14 cellular contexts compared by ENCODE assay signal in the genomic region with DNA sequence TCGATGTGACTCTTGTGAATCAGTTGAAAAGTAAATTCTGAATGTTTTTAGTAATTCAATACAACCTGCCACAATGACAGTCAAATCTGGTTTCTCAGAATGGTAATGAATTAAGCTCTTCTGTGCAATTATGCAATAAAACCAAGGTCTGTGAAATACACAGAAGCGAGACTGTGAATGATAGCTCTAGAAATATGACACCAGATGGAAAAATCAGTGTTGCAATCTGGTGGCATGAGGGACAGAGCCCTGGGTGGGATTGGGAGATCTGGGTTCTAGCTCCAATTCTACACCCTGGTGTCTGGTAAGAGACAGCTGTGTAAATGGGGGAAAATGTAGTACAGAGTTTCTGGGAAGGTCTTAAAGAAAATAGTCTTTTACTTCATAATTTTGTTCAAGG.
DNase-seq lines count a peak whose midpoint lies in the region; ATAC-seq and TF ChIP-seq lines count a peak whose summit lies in the region.
"Had no signal": no experiment of that assay in that cellular context is flagged by ENCODE, and none has a peak within 500 bp of the region (broad histone marks: within the 10 kb centered on the region; RNA-seq: fewer than 3 reads in every experiment).

No MANE protein-coding gene starts in this region.

- H2AFZ ChIP-seq in mammary epithelial cell (ENCODE audit: low read depth, low read length) = no peak overlapping the region

- H3K36me3 ChIP-seq in mammary epithelial cell (ENCODE audit: insufficient read depth, low read length) = no peaks in the 10 kb centered on the region
- no peaks in the 10 kb centered on the region for H3K36me3 ChIP-seq in aorta (ENCODE audit: control insufficient read depth in 1 of 2, insufficient read depth in 2 of 2, low read length in 1 of 2)
- H3K36me3 ChIP-seq: left lung, SJSA1, uterus had no signal

- CTCF ChIA-PET in mammary epithelial cell (lab: Charles Lee; ENCODE audit: low non-redundant PET) = no interaction called here
- CTCF ChIA-PET in activated CD4-positive, alpha-beta T cell treated with anti-CD3 and anti-CD28 coated beads, Interleukin-2, amount 10 ng/mL, durations not matched to agents 7 days and 5 days (lab: Charles Lee) = no interaction called here

- H3K4me3 ChIP-seq in mammary epithelial cell (replicated peaks in 1 of 3; ENCODE audit: insufficient read depth in 1 of 3, low read depth in 2 of 3, low read length in 3 of 3) = no peak overlapping the region
- no peak overlapping the region for H3K4me3 ChIP-seq in aorta (ENCODE audit: low read length in 2 of 2)
- H3K4me3 ChIP-seq: left lung, SJSA1, uterus had no signal

- H3K4me1 ChIP-seq in mammary epithelial cell (ENCODE audit: insufficient read depth, low read length) (no peaks in the 10 kb centered on the region), aorta (ENCODE audit: control insufficient read depth in 1 of 2, insufficient read depth in 2 of 2, low read length in 2 of 2) (no peaks in the 10 kb centered on the region)
- H3K4me1 ChIP-seq: left lung, SJSA1, uterus had no signal

- no peaks in the 10 kb centered on the region for H3K4me1 Mint-ChIP-seq in activated CD4-positive, alpha-beta T cell treated with anti-CD3 and anti-CD28 coated beads, Interleukin-2, amount 10 ng/mL, durations not matched to agents 7 days and 5 days
- peaks cover 2% of the 10 kb centered on the region for H3K4me1 Mint-ChIP-seq in mesothelial cell of epicardium

- no peak overlapping the region for H3K27ac Mint-ChIP-seq in activated CD4-positive, alpha-beta T cell treated with anti-CD3 and anti-CD28 coated beads, Interleukin-2, amount 10 ng/mL, durations not matched to agents 7 days and 5 days
- H3K27ac Mint-ChIP-seq in mesothelial cell of epicardium = no peak overlapping the region
- H3K27ac Mint-ChIP-seq: progenitor cell of endocrine pancreas had no signal

- no peaks in the 10 kb centered on the region for H3K27me3 ChIP-seq in mammary epithelial cell (ENCODE audit: insufficient read depth, low read length)
- H3K27me3 ChIP-seq in aorta (ENCODE audit: control insufficient read depth in 1 of 2, insufficient read depth in 2 of 2, low read length in 1 of 2) = no peaks in the 10 kb centered on the region
- H3K27me3 ChIP-seq: left lung, SJSA1, uterus had no signal

- TF ChIP-seq CTCF in mammary epithelial cell (conservative IDR thresholded peaks at IDR 0.05 in 1 of 2, IDR thresholded peaks at IDR 0.05 in 1 of 2; ENCODE audit: extremely low read depth in 1 of 2, insufficient read depth in 1 of 2, low read depth in 1 of 2, low read length in 2 of 2) (no peak), mesothelial cell of epicardium (IDR thresholded peaks at IDR 0.05; ENCODE audit: unreplicated experiment) (no peak)

- in situ Hi-C loops in mammary epithelial cell (cut with MboI; ENCODE audit: low sequenced_read_pairs in 2 of 2) = no loop called here

- intact Hi-C loops in left ventricle myocardium superior (cut with micrococcal nuclease) (no loop called here), cardiac septum (cut with DNase I) (no loop called here), mammary epithelial cell (cut with micrococcal nuclease) (no loop called here), aorta (cut with DNase I) (no loop called here)

- H3K9me3 Mint-ChIP-seq in activated CD4-positive, alpha-beta T cell treated with anti-CD3 and anti-CD28 coated beads, Interleukin-2, amount 10 ng/mL, durations not matched to agents 7 days and 5 days = no peaks in the 10 kb centered on the region
- H3K9me3 Mint-ChIP-seq in mesothelial cell of epicardium = no peaks in the 10 kb centered on the region

- H3K36me3 Mint-ChIP-seq in activated CD4-positive, alpha-beta T cell treated with anti-CD3 and anti-CD28 coated beads, Interleukin-2, amount 10 ng/mL, durations not matched to agents 7 days and 5 days (ENCODE audit: low read depth) = no peaks in the 10 kb centered on the region
- no peaks in the 10 kb centered on the region for H3K36me3 Mint-ChIP-seq in mesothelial cell of epicardium

- no peaks in the 10 kb centered on the region for H3K9me3 ChIP-seq in mammary epithelial cell (replicated peaks; ENCODE audit: insufficient read depth, low read length)
- H3K9me3 ChIP-seq in aorta (ENCODE audit: control insufficient read depth, low read length) = no peaks in the 10 kb centered on the region
- H3K9me3 ChIP-seq: left lung, SJSA1, uterus had no signal

- WGBS in mammary epithelial cell (ENCODE audit: low coverage, missing lambda C conversion rate) = 71% methylated on average over 2 of the region's 2 CpGs
- WGBS in aorta, 2 donors = 73% methylated on average over 2 of the region's 2 CpGs

- no peaks in the 10 kb centered on the region for H4K20me1 ChIP-seq in mammary epithelial cell (ENCODE audit: insufficient read depth, low read length)

- H3K4me3 Mint-ChIP-seq in activated CD4-positive, alpha-beta T cell treated with anti-CD3 and anti-CD28 coated beads, Interleukin-2, amount 10 ng/mL, durations not matched to agents 7 days and 5 days = no peak overlapping the region
- H3K4me3 Mint-ChIP-seq in mesothelial cell of epicardium = no peak overlapping the region

- H3K27ac ChIP-seq in mammary epithelial cell (ENCODE audit: insufficient read depth, low read depth, low read length) = no peak overlapping the region
- no peak overlapping the region for H3K27ac ChIP-seq in aorta (ENCODE audit: low read depth in 1 of 2, low read length in 2 of 2)
- H3K27ac ChIP-seq: left lung, SJSA1, uterus had no signal

- no TSS peak for BruUV-seq in mammary epithelial cell (replicated peaks; lab: Mats Ljungman, UMichigan)

- POLR2A ChIA-PET in activated CD4-positive, alpha-beta T cell treated with anti-CD3 and anti-CD28 coated beads, Interleukin-2, amount 10 ng/mL, durations not matched to agents 7 days and 5 days (lab: Charles Lee) = no interaction called here

- H3K27me3 Mint-ChIP-seq in activated CD4-positive, alpha-beta T cell treated with anti-CD3 and anti-CD28 coated beads, Interleukin-2, amount 10 ng/mL, durations not matched to agents 7 days and 5 days = no peaks in the 10 kb centered on the region
- peaks cover 2% of the 10 kb centered on the region for H3K27me3 Mint-ChIP-seq in mesothelial cell of epicardium (ENCODE audit: low read depth)
- H3K27me3 Mint-ChIP-seq: progenitor cell of endocrine pancreas had no signal

- H3K79me2 ChIP-seq in mammary epithelial cell (ENCODE audit: insufficient read depth, low read length) = no peaks in the 10 kb centered on the region

- dilution Hi-C loops in mammary epithelial cell (cut with HindIII; ENCODE audit: low sequenced_read_pairs) = no loop called here

- ATAC-seq in left ventricle myocardium superior = peak; percentile 75
- peak; percentile 72 for ATAC-seq in aorta (ENCODE audit: low FRiP score)
- no peak for ATAC-seq in HG03432 (IDR thresholded peaks at IDR 0.05; ENCODE audit: unreplicated experiment)
- ATAC-seq: left lung had no signal

- H3K4me2 ChIP-seq in mammary epithelial cell (ENCODE audit: insufficient read depth, low read depth, low read length) = no peak overlapping the region

- no peak for DNase-seq in left ventricle myocardium superior
- no peak for DNase-seq in cardiac septum (ENCODE audit: low spot score)
- peak; percentile 24 for DNase-seq in NCI-H345 treated with DMSO at 0.1 percent for 48 hours (lab: John Stamatoyannopoulos, UW; ENCODE audit: unreplicated experiment)
- peak; percentile 23 for DNase-seq in mammary epithelial cell
- DNase-seq in aorta = no peak
- DNase-seq in activated CD4-positive, alpha-beta T cell treated with anti-CD3 and anti-CD28 coated beads, Interleukin-2, amount 10 ng/mL, durations not matched to agents 7 days and 5 days = no peak
- DNase-seq in mesothelial cell of epicardium (ENCODE audit: low spot score in 2 of 2, unreplicated experiment in 2 of 2) = no peak
- DNase-seq: activated CD8-positive, alpha-beta memory T cell treated with anti-CD3 and anti-CD28 coated beads for 24 hours; amniotic stem cell; left lung; uterus had no signal

- no peak overlapping the region for H3K9ac ChIP-seq in mammary epithelial cell (ENCODE audit: insufficient read depth, low read length)

Comparison
In these comparisons a context has a peak if more than half of its experiments do, and no peak if none do; other contexts are left out.
1. DNase-seq: peak in NCI-H345 treated with DMSO at 0.1 percent for 48 hours (single experiment) and mammary epithelial cell (single experiment); none in left ventricle myocardium superior (single experiment), cardiac septum (single experiment), aorta (0 of 2), activated CD4-positive, alpha-beta T cell treated with anti-CD3 and anti-CD28 coated beads, Interleukin-2, amount 10 ng/mL, durations not matched to agents 7 days and 5 days (single experiment) and mesothelial cell of epicardium (0 of 2).